ENCODE assay signal across 9 cellular contexts in the genomic region with DNA sequence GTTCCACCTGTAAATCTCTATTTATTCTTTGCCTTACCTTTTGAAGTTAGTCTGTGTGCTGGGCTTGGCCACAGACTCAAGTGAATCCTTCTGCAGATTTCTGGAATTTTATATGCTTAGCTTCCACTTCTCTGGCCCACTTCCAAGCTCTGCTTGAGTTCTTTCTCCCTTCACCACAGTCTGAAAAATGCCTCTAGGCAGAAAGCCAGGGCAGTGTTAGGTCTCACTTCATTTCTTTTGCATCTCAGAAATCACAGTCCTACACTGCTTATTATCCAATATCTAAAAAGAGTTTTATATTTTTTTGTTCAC. TPM values are rescaled to one million over a fixed set of nuclear protein-coding genes. Genes with fewer than 3 reads are reported as not detected.
DNase-seq lines count a peak whose midpoint lies in the region; ATAC-seq and TF ChIP-seq lines count a peak whose summit lies in the region.
"Had no signal": no experiment of that assay in that cellular context is flagged by ENCODE, and none has a peak within 500 bp of the region (broad histone marks: within the 10 kb centered on the region; RNA-seq: fewer than 3 reads in every experiment).

No MANE protein-coding gene starts in this region.

- H3K36me3 ChIP-seq in adipocyte (ENCODE audit: control insufficient read depth, insufficient read depth, low read length, severe bottlenecking) = peaks cover 31% of the 10 kb centered on the region

- no peak overlapping the region for H3K9ac ChIP-seq in adipocyte (ENCODE audit: low read length)

- H3K36me3 Mint-ChIP-seq in activated T-cell treated with anti-CD3 and anti-CD28 coated beads, Interleukin-2, amount 50 U/mL, for 24 hours (ENCODE audit: low read depth) = peaks cover 77% of the 10 kb centered on the region
- H3K36me3 Mint-ChIP-seq in type B pancreatic cell = peaks cover 16% of the 10 kb centered on the region

- no peak for TF ChIP-seq CTCF in type B pancreatic cell (conservative IDR thresholded peaks at IDR 0.05)

- no peak for DNase-seq in activated T-cell treated with anti-CD3 and anti-CD28 coated beads, Interleukin-2, amount 50 U/mL, for 24 hours
- DNase-seq in activated T-cell treated with anti-CD3 and anti-CD28 coated beads for 4 hours (no peak), adipocyte (ENCODE audit: low read depth) (peak; percentile 98), iris pigment epithelial cell (ENCODE audit: low read depth) (peak; percentile 95), type B pancreatic cell (ENCODE audit: extremely low spot score, unreplicated experiment) (no peak)
- no peak for DNase-seq in activated effector memory CD4-positive, alpha-beta T cell treated with Interleukin-2 at 50 U/mL for 16 hours
- no peak for DNase-seq in stimulated activated naive CD8-positive, alpha-beta T cell treated with anti-CD3 and anti-CD28 coated beads, Interleukin-15, amount 100 ng/mL, for 72 hours
- DNase-seq: DND-41 had no signal

- no peaks in the 10 kb centered on the region for H3K9me3 ChIP-seq in adipocyte (ENCODE audit: control insufficient read depth, low read length)

- ATAC-seq in HG02981 (IDR thresholded peaks at IDR 0.05; ENCODE audit: unreplicated experiment) = no peak
- no peak for ATAC-seq in stimulated activated naive CD8-positive, alpha-beta T cell treated with anti-CD3 and anti-CD28 coated beads, Interleukin-15, amount 100 ng/mL, for 72 hours

- H3K4me1 Mint-ChIP-seq in activated T-cell treated with anti-CD3 and anti-CD28 coated beads, Interleukin-2, amount 50 U/mL, for 24 hours (ENCODE audit: low read depth) = peaks cover 65% of the 10 kb centered on the region
- H3K4me1 Mint-ChIP-seq in type B pancreatic cell (ENCODE audit: unreplicated experiment) = peaks cover 8% of the 10 kb centered on the region
- H3K4me1 Mint-ChIP-seq in stimulated activated naive CD8-positive, alpha-beta T cell treated with anti-CD3 and anti-CD28 coated beads, Interleukin-15, amount 100 ng/mL, for 72 hours = peaks cover 57% of the 10 kb centered on the region

- H3K4me1 ChIP-seq in adipocyte (ENCODE audit: control insufficient read depth, insufficient read depth, low read length) = peaks cover 11% of the 10 kb centered on the region

- H3K27me3 ChIP-seq in adipocyte (replicated peaks; ENCODE audit: control insufficient read depth, insufficient read depth, low read length) = no peaks in the 10 kb centered on the region

- peaks cover 3% of the 10 kb centered on the region for H3K9me3 Mint-ChIP-seq in activated T-cell treated with anti-CD3 and anti-CD28 coated beads, Interleukin-2, amount 50 U/mL, for 24 hours
- H3K9me3 Mint-ChIP-seq in type B pancreatic cell = no peaks in the 10 kb centered on the region
- peaks cover 0 to 4% of the 10 kb centered on the region in 2 donors for H3K9me3 Mint-ChIP-seq in stimulated activated naive CD8-positive, alpha-beta T cell treated with anti-CD3 and anti-CD28 coated beads, Interleukin-15, amount 100 ng/mL, for 72 hours

- H3K4me3 ChIP-seq in adipocyte (ENCODE audit: low read length) = no peak overlapping the region

- H3K27me3 Mint-ChIP-seq in activated T-cell treated with anti-CD3 and anti-CD28 coated beads, Interleukin-2, amount 50 U/mL, for 24 hours = no peaks in the 10 kb centered on the region
- H3K27me3 Mint-ChIP-seq in type B pancreatic cell = no peaks in the 10 kb centered on the region
- H3K27me3 Mint-ChIP-seq in stimulated activated naive CD8-positive, alpha-beta T cell treated with anti-CD3 and anti-CD28 coated beads, Interleukin-15, amount 100 ng/mL, for 72 hours = no peaks in the 10 kb centered on the region

- H3K4me3 Mint-ChIP-seq in activated T-cell treated with anti-CD3 and anti-CD28 coated beads, Interleukin-2, amount 50 U/mL, for 24 hours = no peak overlapping the region
- H3K4me3 Mint-ChIP-seq in type B pancreatic cell = no peak overlapping the region
- no peak overlapping the region for H3K4me3 Mint-ChIP-seq in stimulated activated naive CD8-positive, alpha-beta T cell treated with anti-CD3 and anti-CD28 coated beads, Interleukin-15, amount 100 ng/mL, for 72 hours

- H3K27ac Mint-ChIP-seq in activated T-cell treated with anti-CD3 and anti-CD28 coated beads, Interleukin-2, amount 50 U/mL, for 24 hours = peak overlapping the region; percentile 75
- H3K27ac Mint-ChIP-seq in type B pancreatic cell = peak overlapping the region; percentile 2
- H3K27ac Mint-ChIP-seq in stimulated activated naive CD8-positive, alpha-beta T cell treated with anti-CD3 and anti-CD28 coated beads, Interleukin-15, amount 100 ng/mL, for 72 hours = no peak overlapping the region

RNA-seq across cellular contexts. Expression of a gene that starts 48.9 kb away (rescaled TPM):
- total RNA-seq in type B pancreatic cell (ENCODE audit: low replicate concordance) = 5.3 and 9.7 TPM in 2 replicates

Comparison
In these comparisons a context has a peak if more than half of its experiments do, and no peak if none do; other contexts are left out.
1. DNase-seq: peak in adipocyte (single experiment) and iris pigment epithelial cell (single experiment); none in activated T-cell treated with anti-CD3 and anti-CD28 coated beads, Interleukin-2, amount 50 U/mL, for 24 hours (single experiment), activated T-cell treated with anti-CD3 and anti-CD28 coated beads for 4 hours (single experiment), type B pancreatic cell (single experiment), activated effector memory CD4-positive, alpha-beta T cell treated with Interleukin-2 at 50 U/mL for 16 hours (single experiment) and stimulated activated naive CD8-positive, alpha-beta T cell treated with anti-CD3 and anti-CD28 coated beads, Interleukin-15, amount 100 ng/mL, for 72 hours (0 of 2).
2. H3K27ac Mint-ChIP-seq: peak in activated T-cell treated with anti-CD3 and anti-CD28 coated beads, Interleukin-2, amount 50 U/mL, for 24 hours (single experiment) and type B pancreatic cell (single experiment); none in stimulated activated naive CD8-positive, alpha-beta T cell treated with anti-CD3 and anti-CD28 coated beads, Interleukin-15, amount 100 ng/mL, for 72 hours (0 of 2).